In the genomic region with DNA sequence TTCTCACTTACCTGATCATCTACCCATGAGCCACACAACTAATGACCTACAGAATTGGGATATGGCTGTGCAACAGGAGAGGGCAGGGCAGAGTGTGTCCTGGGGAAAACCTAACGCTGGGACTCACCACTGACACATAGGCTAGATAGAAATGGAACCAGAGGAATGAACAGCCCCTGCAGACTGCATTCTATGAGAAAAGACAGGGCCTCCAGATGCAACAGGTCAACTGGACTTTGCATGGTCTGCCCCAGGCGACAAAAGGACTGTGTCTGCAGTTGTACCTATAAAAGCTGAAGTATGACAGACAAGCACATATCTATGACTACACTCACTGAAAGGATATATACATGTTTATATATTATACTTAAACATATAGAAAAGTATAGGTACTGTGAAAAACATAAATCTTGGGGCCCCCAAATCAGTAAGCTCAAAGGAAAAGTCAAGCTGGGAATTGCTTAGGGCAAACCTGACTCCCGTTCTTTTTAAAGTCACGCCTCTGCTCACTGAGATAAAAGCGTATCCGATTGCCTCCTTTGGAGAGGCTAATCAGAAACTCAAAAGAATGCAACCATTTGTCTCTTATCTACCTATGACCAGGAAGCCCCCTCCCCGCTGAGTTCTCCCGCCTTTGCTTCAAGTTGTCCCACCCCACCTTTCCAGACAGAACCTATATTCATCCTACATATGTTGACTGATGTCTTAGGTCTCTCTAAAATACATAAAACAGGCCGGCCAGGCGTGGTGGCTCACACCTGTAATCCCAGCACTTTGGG, we compare ENCODE assay signal across 2 cellular contexts.
TF ChIP-seq lines count a peak whose summit lies in the region.

No MANE protein-coding gene starts in this region.

TF ChIP-seq in HepG2, 621 proteins besides CTCF, POLR2A, EP300 and RAD21 (continued from another document):
- TF ChIP-seq CREB3 (CRISPR knock-in tag; IDR thresholded peaks at IDR 0.05) (no peak), ZNF317 (CRISPR knock-in tag; IDR thresholded peaks at IDR 0.05) (peak; percentile 88; the same call in 1 of the 2 replicates), HOXA7 (CRISPR knock-in tag; IDR thresholded peaks at IDR 0.05) (no peak)
TF ChIP-seq in HepG2: peak in this region for 6.

TF ChIP-seq in WTC11, 78 proteins besides CTCF, POLR2A, EP300 and RAD21 (continued from another document):
- no peak for TF ChIP-seq ZNF425 (CRISPR knock-in tag; conservative IDR thresholded peaks at IDR 0.05)
- no peak for TF ChIP-seq JAZF1 (CRISPR knock-in tag; IDR thresholded peaks at IDR 0.05)
- TF ChIP-seq, protein P1, sequence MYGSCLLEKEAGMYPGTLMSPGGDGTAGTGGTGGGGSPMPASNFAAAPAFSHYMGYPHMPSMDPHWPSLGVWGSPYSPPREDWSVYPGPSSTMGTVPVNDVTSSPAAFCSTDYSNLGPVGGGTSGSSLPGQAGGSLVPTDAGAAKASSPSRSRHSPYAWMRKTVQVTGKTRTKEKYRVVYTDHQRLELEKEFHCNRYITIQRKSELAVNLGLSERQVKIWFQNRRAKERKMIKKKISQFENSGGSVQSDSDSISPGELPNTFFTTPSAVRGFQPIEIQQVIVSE (CRISPR knock-in tag; IDR thresholded peaks at IDR 0.05; ENCODE audit: borderline replicate concordance): no peak
- TF ChIP-seq, protein P2, sequence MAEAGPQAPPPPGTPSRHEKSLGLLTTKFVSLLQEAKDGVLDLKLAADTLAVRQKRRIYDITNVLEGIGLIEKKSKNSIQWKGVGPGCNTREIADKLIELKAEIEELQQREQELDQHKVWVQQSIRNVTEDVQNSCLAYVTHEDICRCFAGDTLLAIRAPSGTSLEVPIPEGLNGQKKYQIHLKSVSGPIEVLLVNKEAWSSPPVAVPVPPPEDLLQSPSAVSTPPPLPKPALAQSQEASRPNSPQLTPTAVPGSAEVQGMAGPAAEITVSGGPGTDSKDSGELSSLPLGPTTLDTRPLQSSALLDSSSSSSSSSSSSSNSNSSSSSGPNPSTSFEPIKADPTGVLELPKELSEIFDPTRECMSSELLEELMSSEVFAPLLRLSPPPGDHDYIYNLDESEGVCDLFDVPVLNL (CRISPR knock-in tag; IDR thresholded peaks at IDR 0.05; ENCODE audit: borderline replicate concordance, low read depth): no peak
- no peak for TF ChIP-seq PREB (CRISPR knock-in tag; IDR thresholded peaks at IDR 0.05; ENCODE audit: borderline replicate concordance)
- no peak for TF ChIP-seq E2F1 (CRISPR knock-in tag; IDR thresholded peaks at IDR 0.05)
- no peak for TF ChIP-seq GABPB1 (CRISPR knock-in tag; IDR thresholded peaks at IDR 0.05)
- no peak for TF ChIP-seq SOX15 (CRISPR knock-in tag; IDR thresholded peaks at IDR 0.05)
- no peak for TF ChIP-seq ATF1 (CRISPR knock-in tag; IDR thresholded peaks at IDR 0.05)
- TF ChIP-seq, protein P3, sequence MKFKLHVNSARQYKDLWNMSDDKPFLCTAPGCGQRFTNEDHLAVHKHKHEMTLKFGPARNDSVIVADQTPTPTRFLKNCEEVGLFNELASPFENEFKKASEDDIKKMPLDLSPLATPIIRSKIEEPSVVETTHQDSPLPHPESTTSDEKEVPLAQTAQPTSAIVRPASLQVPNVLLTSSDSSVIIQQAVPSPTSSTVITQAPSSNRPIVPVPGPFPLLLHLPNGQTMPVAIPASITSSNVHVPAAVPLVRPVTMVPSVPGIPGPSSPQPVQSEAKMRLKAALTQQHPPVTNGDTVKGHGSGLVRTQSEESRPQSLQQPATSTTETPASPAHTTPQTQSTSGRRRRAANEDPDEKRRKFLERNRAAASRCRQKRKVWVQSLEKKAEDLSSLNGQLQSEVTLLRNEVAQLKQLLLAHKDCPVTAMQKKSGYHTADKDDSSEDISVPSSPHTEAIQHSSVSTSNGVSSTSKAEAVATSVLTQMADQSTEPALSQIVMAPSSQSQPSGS (CRISPR knock-in tag; IDR thresholded peaks at IDR 0.05; ENCODE audit: borderline replicate concordance, low read depth): no peak
- TF ChIP-seq TCF7 (CRISPR knock-in tag; IDR thresholded peaks at IDR 0.05; ENCODE audit: low read depth): no peak
- no peak for TF ChIP-seq ESRRA (CRISPR knock-in tag; IDR thresholded peaks at IDR 0.05; ENCODE audit: borderline replicate concordance)
- TF ChIP-seq, protein P4, sequence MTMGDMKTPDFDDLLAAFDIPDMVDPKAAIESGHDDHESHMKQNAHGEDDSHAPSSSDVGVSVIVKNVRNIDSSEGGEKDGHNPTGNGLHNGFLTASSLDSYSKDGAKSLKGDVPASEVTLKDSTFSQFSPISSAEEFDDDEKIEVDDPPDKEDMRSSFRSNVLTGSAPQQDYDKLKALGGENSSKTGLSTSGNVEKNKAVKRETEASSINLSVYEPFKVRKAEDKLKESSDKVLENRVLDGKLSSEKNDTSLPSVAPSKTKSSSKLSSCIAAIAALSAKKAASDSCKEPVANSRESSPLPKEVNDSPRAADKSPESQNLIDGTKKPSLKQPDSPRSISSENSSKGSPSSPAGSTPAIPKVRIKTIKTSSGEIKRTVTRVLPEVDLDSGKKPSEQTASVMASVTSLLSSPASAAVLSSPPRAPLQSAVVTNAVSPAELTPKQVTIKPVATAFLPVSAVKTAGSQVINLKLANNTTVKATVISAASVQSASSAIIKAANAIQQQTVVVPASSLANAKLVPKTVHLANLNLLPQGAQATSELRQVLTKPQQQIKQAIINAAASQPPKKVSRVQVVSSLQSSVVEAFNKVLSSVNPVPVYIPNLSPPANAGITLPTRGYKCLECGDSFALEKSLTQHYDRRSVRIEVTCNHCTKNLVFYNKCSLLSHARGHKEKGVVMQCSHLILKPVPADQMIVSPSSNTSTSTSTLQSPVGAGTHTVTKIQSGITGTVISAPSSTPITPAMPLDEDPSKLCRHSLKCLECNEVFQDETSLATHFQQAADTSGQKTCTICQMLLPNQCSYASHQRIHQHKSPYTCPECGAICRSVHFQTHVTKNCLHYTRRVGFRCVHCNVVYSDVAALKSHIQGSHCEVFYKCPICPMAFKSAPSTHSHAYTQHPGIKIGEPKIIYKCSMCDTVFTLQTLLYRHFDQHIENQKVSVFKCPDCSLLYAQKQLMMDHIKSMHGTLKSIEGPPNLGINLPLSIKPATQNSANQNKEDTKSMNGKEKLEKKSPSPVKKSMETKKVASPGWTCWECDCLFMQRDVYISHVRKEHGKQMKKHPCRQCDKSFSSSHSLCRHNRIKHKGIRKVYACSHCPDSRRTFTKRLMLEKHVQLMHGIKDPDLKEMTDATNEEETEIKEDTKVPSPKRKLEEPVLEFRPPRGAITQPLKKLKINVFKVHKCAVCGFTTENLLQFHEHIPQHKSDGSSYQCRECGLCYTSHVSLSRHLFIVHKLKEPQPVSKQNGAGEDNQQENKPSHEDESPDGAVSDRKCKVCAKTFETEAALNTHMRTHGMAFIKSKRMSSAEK (CRISPR knock-in tag; IDR thresholded peaks at IDR 0.05; ENCODE audit: borderline replicate concordance): no peak
- no peak for TF ChIP-seq ZNF138 (CRISPR knock-in tag; conservative IDR thresholded peaks at IDR 0.05)
TF ChIP-seq in WTC11: peak in this region for 0.
